ENCODE assay signal across 8 cellular contexts in the genomic region with DNA sequence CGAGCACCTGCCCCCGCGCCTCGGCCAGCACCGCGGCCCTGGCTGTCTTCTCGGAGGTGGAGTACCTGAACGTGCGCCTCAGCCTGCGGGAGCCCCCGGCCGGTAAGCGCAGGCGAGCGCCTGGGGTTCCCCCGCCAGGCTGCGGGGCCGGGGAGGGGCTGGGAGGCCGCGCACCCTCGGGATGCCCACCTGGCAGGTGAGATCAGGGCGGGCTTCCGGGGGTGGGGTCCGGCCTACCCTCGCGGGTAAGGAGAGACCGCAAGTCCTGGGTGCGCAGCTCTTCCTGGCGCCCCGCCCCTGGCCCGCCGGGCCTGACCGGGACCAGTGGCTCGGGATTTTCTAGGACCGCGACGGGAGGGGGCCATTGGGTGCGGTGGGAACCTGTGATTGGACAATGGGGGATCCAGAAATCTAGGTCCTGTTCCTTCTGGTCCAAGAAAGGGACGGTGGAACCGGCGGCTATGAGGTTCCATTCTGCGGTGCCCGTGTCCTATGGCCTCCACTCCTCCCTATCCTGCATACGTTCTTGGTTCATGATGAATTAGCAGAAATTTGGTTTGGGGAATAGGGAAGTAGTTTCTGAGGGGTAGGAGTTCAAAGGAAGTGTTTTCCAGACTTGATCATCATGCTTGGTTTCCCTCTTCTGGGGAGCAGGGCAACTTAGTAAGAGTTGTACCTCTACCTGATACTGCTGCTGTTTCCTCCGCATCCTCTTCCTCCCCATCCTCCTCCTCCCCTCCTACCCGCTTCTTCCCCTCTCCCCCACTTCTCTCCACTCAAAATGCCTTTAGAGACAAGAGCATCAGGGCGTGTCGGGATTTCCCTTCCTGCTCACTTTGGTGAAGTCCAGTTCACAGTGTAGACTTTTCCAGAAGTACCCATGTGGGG. TPM values are rescaled to one million over a fixed set of nuclear protein-coding genes. Genes with fewer than 3 reads are reported as not detected.
DNase-seq lines count a peak whose midpoint lies in the region; ATAC-seq and TF ChIP-seq lines count a peak whose summit lies in the region.

No MANE protein-coding gene starts in this region.

- peaks cover 22% of the 10 kb centered on the region for H3K4me1 Mint-ChIP-seq in activated CD4-positive, alpha-beta T cell treated with anti-CD3 and anti-CD28 coated beads, Interleukin-2, amount 10 ng/mL, durations not matched to agents 7 days and 5 days

- no peaks in the 10 kb centered on the region for H3K27me3 ChIP-seq in AG04450 (ENCODE audit: control insufficient read depth, insufficient read depth, low read length)

- DNase-seq in AG04450 (ENCODE audit: low read depth, low spot score) (no peak), HFF-Myc (ENCODE audit: extremely low read depth, low read depth) (no peak), fibroblast of gingiva (ENCODE audit: low read depth) (peak; percentile 14), myocyte (ENCODE audit: low read depth) (peak; percentile 30), GOT3 (lab: John Stamatoyannopoulos, UW) (no peak)
- DNase-seq in activated CD4-positive, alpha-beta T cell treated with anti-CD3 and anti-CD28 coated beads, Interleukin-2, amount 10 ng/mL, durations not matched to agents 7 days and 5 days, result no peak

- H3K27ac ChIP-seq in AG04450 (ENCODE audit: low read depth, low read length) (no peak overlapping the region), urinary bladder (ENCODE audit: low read depth) (peak overlapping the region; percentile 62)

- POLR2A ChIA-PET in AG04450 (lab: Yijun Ruan, JAX), result no interaction called here
- POLR2A ChIA-PET in activated CD4-positive, alpha-beta T cell treated with anti-CD3 and anti-CD28 coated beads, Interleukin-2, amount 10 ng/mL, durations not matched to agents 7 days and 5 days (lab: Charles Lee), result no interaction called here

- TF ChIP-seq CTCF in AG04450 (IDR thresholded peaks at IDR 0.05; ENCODE audit: low read depth, low read length) (no peak), HFF-Myc (IDR thresholded peaks at IDR 0.05; ENCODE audit: low read depth, low read length, missing control alignments) (no peak)

- H3K4me3 ChIP-seq in AG04450 (ENCODE audit: low read depth, low read length) (peak overlapping the region; percentile 67), HFF-Myc (replicated peaks; ENCODE audit: low read depth, low read length) (peak overlapping the region; percentile 83), urinary bladder (ENCODE audit: low read depth, low read length) (peak overlapping the region; percentile 99)

- no peaks in the 10 kb centered on the region for H3K36me3 Mint-ChIP-seq in activated CD4-positive, alpha-beta T cell treated with anti-CD3 and anti-CD28 coated beads, Interleukin-2, amount 10 ng/mL, durations not matched to agents 7 days and 5 days (ENCODE audit: low read depth)

- H3K36me3 ChIP-seq in urinary bladder (ENCODE audit: insufficient read depth), result no peaks in the 10 kb centered on the region

- H3K4me1 ChIP-seq in urinary bladder (ENCODE audit: insufficient read depth), result peaks cover 1% of the 10 kb centered on the region

- H3K27ac Mint-ChIP-seq in activated CD4-positive, alpha-beta T cell treated with anti-CD3 and anti-CD28 coated beads, Interleukin-2, amount 10 ng/mL, durations not matched to agents 7 days and 5 days, result peak overlapping the region; percentile 55

- CTCF ChIA-PET in AG04450 (lab: Charles Lee), result no interaction called here
- CTCF ChIA-PET in activated CD4-positive, alpha-beta T cell treated with anti-CD3 and anti-CD28 coated beads, Interleukin-2, amount 10 ng/mL, durations not matched to agents 7 days and 5 days (lab: Charles Lee), result no interaction called here

- H3K9me3 ChIP-seq in AG04450 (ENCODE audit: control insufficient read depth, insufficient read depth, low read length), result no peaks in the 10 kb centered on the region; the same call in 1 of the 2 replicates

- H3K4me3 Mint-ChIP-seq in activated CD4-positive, alpha-beta T cell treated with anti-CD3 and anti-CD28 coated beads, Interleukin-2, amount 10 ng/mL, durations not matched to agents 7 days and 5 days, result peak overlapping the region; percentile 72

- no peaks in the 10 kb centered on the region for H3K9me3 Mint-ChIP-seq in activated CD4-positive, alpha-beta T cell treated with anti-CD3 and anti-CD28 coated beads, Interleukin-2, amount 10 ng/mL, durations not matched to agents 7 days and 5 days

- H3K27me3 Mint-ChIP-seq in activated CD4-positive, alpha-beta T cell treated with anti-CD3 and anti-CD28 coated beads, Interleukin-2, amount 10 ng/mL, durations not matched to agents 7 days and 5 days, result peaks cover 12% of the 10 kb centered on the region

- ATAC-seq in GM21825 (IDR thresholded peaks at IDR 0.05; ENCODE audit: unreplicated experiment), result no peak

- 5% methylated on average over 48 of the region's 48 CpGs for WGBS in urinary bladder

RNA-seq across cellular contexts. Expression of a gene that starts 0.8 kb away (rescaled TPM):
- polyA plus RNA-seq in AG04450 (2011; rRNA removed) (7.5 and 9.2 TPM in 2 replicates), urinary bladder (30.5 TPM)
- polyA minus RNA-seq in AG04450 (2011; rRNA and poly(A)+ RNA removed), result 4.8 and 5.2 TPM in 2 replicates
- total RNA-seq in activated CD4-positive, alpha-beta T cell treated with anti-CD3 and anti-CD28 coated beads, Interleukin-2, amount 10 ng/mL, durations not matched to agents 7 days and 5 days, result under 1 TPM; 0.52 to 0.56 TPM
- total RNA-seq in myocyte (22.7 and 30.6 TPM in 2 replicates), urinary bladder (36.7 TPM)
- polyA plus RNA-seq in myocyte (2012), result 35.5 TPM

Comparison
In these comparisons a context has a peak if more than half of its experiments do, and no peak if none do; other contexts are left out.
1. DNase-seq: peak in fibroblast of gingiva (single experiment) and myocyte (single experiment); none in AG04450 (single experiment), HFF-Myc (single experiment), activated CD4-positive, alpha-beta T cell treated with anti-CD3 and anti-CD28 coated beads, Interleukin-2, amount 10 ng/mL, durations not matched to agents 7 days and 5 days (single experiment) and GOT3 (single experiment).
2. RNA of a gene that starts 0.8 kb away (total RNA-seq): 36.7 TPM in urinary bladder (single experiment) and 22.7 to 30.6 TPM in myocyte; 0.52 to 0.56 TPM in activated CD4-positive, alpha-beta T cell treated with anti-CD3 and anti-CD28 coated beads, Interleukin-2, amount 10 ng/mL, durations not matched to agents 7 days and 5 days; every median in the first group is over 10 times any median in the second.
3. Peak in every context shown above with its lines, with median percentiles within 50 percentile points of each other: H3K4me3 ChIP-seq.